Comparison of ENCODE assay signal across 11 cellular contexts in genomic region chr14:86646688-86647687, GRCh38.
DNase-seq lines count a peak whose midpoint lies in the region; ATAC-seq, FAIRE-seq and TF ChIP-seq lines count a peak whose summit lies in the region.
"Had no signal": no experiment of that assay in that cellular context is flagged by ENCODE, and none has a peak within 500 bp of the region (broad histone marks: within the 10 kb centered on the region; RNA-seq: fewer than 3 reads in every experiment).

No MANE protein-coding gene starts in this region.

- no peak overlapping the region; the same call in 1 of the 2 replicates for H3K27ac ChIP-seq in ACC112 (ENCODE audit: low read depth, low read length)

- TF ChIP-seq CTCF in GM12873 (IDR thresholded peaks at IDR 0.05; ENCODE audit: insufficient read depth, low read depth, low read length, missing control alignments) (peak; percentile 22), epithelial cell of proximal tubule (conservative IDR thresholded peaks at IDR 0.05; ENCODE audit: low read depth, low read length) (peak; percentile 37)

- peak overlapping the region; percentile 38 for H2AFZ ChIP-seq in ACC112 (ENCODE audit: low read length, unreplicated experiment)

- no peaks in the 10 kb centered on the region for H3K27me3 ChIP-seq in ACC112 (ENCODE audit: insufficient read depth, low read length)

- peak; percentile 22 for DNase-seq in NCI-H69 (lab: John Stamatoyannopoulos, UW)
- DNase-seq in epithelial cell of proximal tubule (ENCODE audit: low read depth) = no peak
- no peak for DNase-seq in posterior cingulate gyrus
- DNase-seq in urothelium cell line (ENCODE audit: low spot score) = no peak
- DNase-seq in NCI-H1417 (lab: John Stamatoyannopoulos, UW) = no peak
- DNase-seq: NCI-H146 had no signal

- H3K4me3 ChIP-seq in ACC112 (ENCODE audit: low read depth, low read length) (no peak overlapping the region), epithelial cell of proximal tubule (ENCODE audit: low read depth, low read length) (no peak overlapping the region)

- no peaks in the 10 kb centered on the region for H3K4me1 ChIP-seq in ACC112 (ENCODE audit: control insufficient read depth, insufficient read depth, low read length, unreplicated experiment)

- intact Hi-C loops in posterior cingulate gyrus (cut with DNase I) = no loop called here

- FAIRE-seq in urothelium cell line (lab: Jason Lieb, UNC) = no peak
- FAIRE-seq: islet of Langerhans, RCC 7860 had no signal

- no peaks in the 10 kb centered on the region for H3K36me3 ChIP-seq in ACC112 (ENCODE audit: insufficient read depth, low read length)

- H3K79me2 ChIP-seq in ACC112 (ENCODE audit: control insufficient read depth, insufficient read depth, low read length, unreplicated experiment) = no peaks in the 10 kb centered on the region

- no peak for ATAC-seq in GM18517 (IDR thresholded peaks at IDR 0.05; ENCODE audit: unreplicated experiment)
